In genomic region chr11:100791873-100792272, GRCh38 we compare ENCODE assay signal across 21 cellular contexts.
DNase-seq lines count a peak whose midpoint lies in the region; ATAC-seq, FAIRE-seq and TF ChIP-seq lines count a peak whose summit lies in the region.
"Had no signal": no experiment of that assay in that cellular context is flagged by ENCODE, and none has a peak within 500 bp of the region (broad histone marks: within the 10 kb centered on the region; RNA-seq: fewer than 3 reads in every experiment).

No MANE protein-coding gene starts in this region.

- TF ChIP-seq CTCF in K562 (IDR thresholded peaks at IDR 0.05 in 2 of 3, conservative IDR thresholded peaks at IDR 0.05 in 1 of 3; ENCODE audit: insufficient read depth in 2 of 3, low read depth in 1 of 3, low read length in 3 of 3) (no peak), gastroesophageal sphincter (IDR thresholded peaks at IDR 0.05) (no peak)

- H3K9me3 ChIP-seq in K562 (replicated peaks; ENCODE audit: control insufficient read depth, insufficient read depth, low read depth, low read length) (no peaks in the 10 kb centered on the region), iPS-20b (ENCODE audit: insufficient read depth, low read depth, low read length) (no peaks in the 10 kb centered on the region), gastroesophageal sphincter (no peaks in the 10 kb centered on the region)
- H3K9me3 ChIP-seq: body of pancreas, Peyer's patch had no signal

- no peak for TF ChIP-seq RAD21 in K562 (CRISPR knock-in tag; conservative IDR thresholded peaks at IDR 0.05 in 1 of 2, IDR thresholded peaks at IDR 0.05 in 1 of 2)

- no peak overlapping the region for H3K9ac ChIP-seq in K562 (ENCODE audit: insufficient read depth in 1 of 2, low read depth in 2 of 2, low read length in 2 of 2)
- peak overlapping the region; percentile 68; the same call in 1 of the 2 replicates for H3K9ac ChIP-seq in iPS-20b (ENCODE audit: low read depth, low read length)

- H3K27ac ChIP-seq in K562 (ENCODE audit: extremely low read depth, low read depth, low read length) (no peak overlapping the region), iPS-20b (ENCODE audit: low read length) (peak overlapping the region; percentile 90), gastroesophageal sphincter (no peak overlapping the region)
- H3K27ac ChIP-seq: body of pancreas, HL-60, Peyer's patch had no signal

- FAIRE-seq in K562 (lab: Jason Lieb, UNC) = no peak
- FAIRE-seq: frontal cortex, G401.6, kidney had no signal

- ATAC-seq in Right ventricle myocardium inferior = peak; percentile 59
- 0 out of 3 replicates have a peak, but pooled peaks have one; percentile 37 for ATAC-seq in K562
- no peak for ATAC-seq in GM19455 (IDR thresholded peaks at IDR 0.05; ENCODE audit: unreplicated experiment)
- no peak for ATAC-seq in gastroesophageal sphincter
- ATAC-seq: activated CD4-positive, CD25-positive, alpha-beta regulatory T cell treated with anti-CD3 and anti-CD28 coated beads, Interleukin-2, amount 50 U/mL, for 24 hours; activated CD8-positive, alpha-beta memory T cell treated with anti-CD3 and anti-CD28 coated beads, Interleukin-2, amount 10 ng/mL, durations not matched to agents 7 days and 5 days; body of pancreas; effector memory CD8-positive, alpha-beta T cell had no signal

- H3K27me3 ChIP-seq in K562 (ENCODE audit: control insufficient read depth in 2 of 2, insufficient read depth in 2 of 2, low read length in 2 of 2) (no peaks in the 10 kb centered on the region), iPS-20b (ENCODE audit: insufficient read depth, low read length) (no peaks in the 10 kb centered on the region), gastroesophageal sphincter (no peaks in the 10 kb centered on the region)
- H3K27me3 ChIP-seq: body of pancreas, Peyer's patch had no signal

- H3K4me3 ChIP-seq in K562 = no peak overlapping the region
- H3K4me3 ChIP-seq in iPS-20b (ENCODE audit: low read length) = peak overlapping the region; percentile 43; the same call in 1 of the 2 replicates
- no peak overlapping the region for H3K4me3 ChIP-seq in gastroesophageal sphincter
- H3K4me3 ChIP-seq: body of pancreas, Peyer's patch had no signal

- no peak overlapping the region; the same call in 1 of the 2 replicates for H2AFZ ChIP-seq in K562 (ENCODE audit: low read depth, low read length)

- POLR2A ChIA-PET in K562 (lab: Yijun Ruan, JAX) = no interaction called here

- CTCF ChIA-PET in K562 (lab: Yijun Ruan, JAX; ENCODE audit: low intra/inter-chr PET ratio) = no interaction called here

- TF ChIP-seq POLR2A in K562 (conservative IDR thresholded peaks at IDR 0.05) (no peak), gastroesophageal sphincter (IDR thresholded peaks at IDR 0.05) (no peak)

- intact Hi-C loops in Right ventricle myocardium inferior (cut with DNase I) = no loop called here
- intact Hi-C loops in cardiac septum (cut with DNase I) = no loop called here
- intact Hi-C loops in K562 (cut with micrococcal nuclease) = no loop called here

- in situ Hi-C loops in K562 (cut with MboI) = no loop called here

- no peak overlapping the region for H3K4me2 ChIP-seq in K562 (ENCODE audit: insufficient read depth, low read length)

- H3K79me2 ChIP-seq in K562 (ENCODE audit: control insufficient read depth, insufficient read depth, low read length) = no peaks in the 10 kb centered on the region

- no peak for DNase-seq in Right ventricle myocardium inferior (ENCODE audit: missing footprints)
- DNase-seq in cardiac septum (ENCODE audit: low spot score) = no peak
- DNase-seq in K562 (ENCODE audit: extremely low read depth in 1 of 4, low spot score in 3 of 4) = no peak
- DNase-seq in activated T-cell treated with anti-CD3 and anti-CD28 coated beads for 4 hours = no peak
- no peak for DNase-seq in NCI-H1105 treated with DMSO at 0.1 percent for 48 hours (lab: John Stamatoyannopoulos, UW)
- DNase-seq: activated CD8-positive, alpha-beta memory T cell treated with anti-CD3 and anti-CD28 coated beads, Interleukin-2, amount 10 ng/mL, durations not matched to agents 7 days and 5 days; body of pancreas; CD4-positive, alpha-beta memory T cell; effector memory CD8-positive, alpha-beta T cell; kidney; NCI-H187; NCI-H526; Peyer's patch; substantia nigra had no signal

- 27% methylated on average over 1 of the region's 1 CpG for WGBS in K562 (ENCODE audit: insufficient coverage, low coverage, missing lambda C conversion rate)
- WGBS in gastroesophageal sphincter (ENCODE audit: low coverage in 1 of 2), 2 donors = 35 to 50% methylated on average over 1 of the region's 1 CpG

- H3K36me3 ChIP-seq in K562 (ENCODE audit: control insufficient read depth, insufficient read depth, low read length) = no peaks in the 10 kb centered on the region
- H3K36me3 ChIP-seq in iPS-20b (ENCODE audit: insufficient read depth, low read depth, low read length) = no peaks in the 10 kb centered on the region
- H3K36me3 ChIP-seq in gastroesophageal sphincter = no peaks in the 10 kb centered on the region
- H3K36me3 ChIP-seq: Peyer's patch had no signal

- TF ChIP-seq EP300 in K562 (IDR thresholded peaks at IDR 0.05; ENCODE audit: low read length) = no peak
- no peak for TF ChIP-seq EP300 in gastroesophageal sphincter (IDR thresholded peaks at IDR 0.05)

- no peaks in the 10 kb centered on the region for H4K20me1 ChIP-seq in K562 (replicated peaks; ENCODE audit: control insufficient read depth, insufficient read depth, low read length)

- H3K4me1 ChIP-seq in K562 (replicated peaks in 1 of 2; ENCODE audit: control insufficient read depth in 2 of 2, insufficient read depth in 2 of 2, low read length in 2 of 2) (peaks cover 0 to 3% of the 10 kb centered on the region in 2 experiments; a peak in 2 of 5 replicates), iPS-20b (ENCODE audit: insufficient read depth, low read length) (peaks cover 27% of the 10 kb centered on the region), gastroesophageal sphincter (peaks cover 0 to 22% (median 0%) of the 10 kb centered on the region in 3 donors)
- H3K4me1 ChIP-seq: body of pancreas, Peyer's patch had no signal

- BruUV-seq in K562 (replicated peaks; lab: Mats Ljungman, UMichigan) = no TSS peak

- no peaks in the 10 kb centered on the region for H3K9me1 ChIP-seq in K562 (ENCODE audit: control insufficient read depth, insufficient read depth, low read length)

TF ChIP-seq in K562, 482 proteins besides CTCF, POLR2A, EP300 and RAD21:
- TF ChIP-seq ZKSCAN8 (CRISPR knock-in tag; IDR thresholded peaks at IDR 0.05) = no peak
- no peak for TF ChIP-seq ZNF511 (CRISPR knock-in tag; IDR thresholded peaks at IDR 0.05)
- no peak for TF ChIP-seq ZNF174 (CRISPR knock-in tag; IDR thresholded peaks at IDR 0.05)
- TF ChIP-seq ZNF655 (CRISPR knock-in tag; IDR thresholded peaks at IDR 0.05) = no peak
- no peak for TF ChIP-seq TAF7 (tag; IDR thresholded peaks at IDR 0.05)
- no peak for TF ChIP-seq CREB3L1 (IDR thresholded peaks at IDR 0.05; ENCODE audit: borderline replicate concordance, low read depth)
- TF ChIP-seq KAT7 (CRISPR knock-in tag; IDR thresholded peaks at IDR 0.05; ENCODE audit: borderline replicate concordance) = no peak

Comparison
In these comparisons a context has a peak if more than half of its experiments do, and no peak if none do; other contexts are left out.
1. ATAC-seq: peak in Right ventricle myocardium inferior (single experiment) and K562 (single experiment); none in GM19455 (single experiment) and gastroesophageal sphincter (single experiment).